In genomic region chrX:103688949-103689348, GRCh38 we compare ENCODE assay signal across 8 cellular contexts. TPM values are rescaled to one million over a fixed set of nuclear protein-coding genes. Genes with fewer than 3 reads are reported as not detected.
DNase-seq lines count a peak whose midpoint lies in the region; ATAC-seq and TF ChIP-seq lines count a peak whose summit lies in the region.

No MANE protein-coding gene starts in this region.

- TF ChIP-seq POLR2A in erythroblast (IDR thresholded peaks at IDR 0.05; ENCODE audit: low read length) (no peak), prostate gland (IDR thresholded peaks at IDR 0.05) (no peak)

- TF ChIP-seq CTCF in CD8-positive, alpha-beta T cell (IDR thresholded peaks at IDR 0.05), result peak; percentile 62
- peak; percentile 66 for TF ChIP-seq CTCF in HL-60 (IDR thresholded peaks at IDR 0.05; ENCODE audit: insufficient read depth, low read length)
- peak; percentile 77 for TF ChIP-seq CTCF in PC-3 (conservative IDR thresholded peaks at IDR 0.05; ENCODE audit: low read depth, low read length)
- TF ChIP-seq CTCF in prostate gland (IDR thresholded peaks at IDR 0.05), result peak in 3 of 4 experiments; percentile 67 to 76 (median 72)

- H3K27me3 Mint-ChIP-seq in CD8-positive, alpha-beta T cell (ENCODE audit: low read depth), result no peaks in the 10 kb centered on the region

- peaks cover 14% of the 10 kb centered on the region for H3K4me1 Mint-ChIP-seq in CD8-positive, alpha-beta T cell (ENCODE audit: low read depth)

- no peaks in the 10 kb centered on the region for H3F3A ChIP-seq in PC-3 (ENCODE audit: low read length, unreplicated experiment)

- peaks cover 14% of the 10 kb centered on the region for H4K20me1 ChIP-seq in PC-3 (ENCODE audit: low read length)

- no peak overlapping the region for H3K4me3 ChIP-seq in CD8-positive, alpha-beta T cell (ENCODE audit: low read depth, low read length)
- H3K4me3 ChIP-seq in HL-60 (replicated peaks; ENCODE audit: insufficient read depth, low read length) (no peak overlapping the region), PC-3 (ENCODE audit: low read length) (no peak overlapping the region), prostate gland (no peak overlapping the region)

- no peak overlapping the region for H3K4me3 Mint-ChIP-seq in CD8-positive, alpha-beta T cell

- no peaks in the 10 kb centered on the region for H3K9me2 ChIP-seq in PC-3 (replicated peaks; ENCODE audit: low read length)

- H3K27ac ChIP-seq in CD8-positive, alpha-beta T cell (ENCODE audit: low read depth, low read length), result no peak overlapping the region
- H3K27ac ChIP-seq in HL-60 (replicated peaks), result no peak overlapping the region
- H3K27ac ChIP-seq in PC-3 (ENCODE audit: low read length), result no peak overlapping the region
- peak overlapping the region; percentile 95 for H3K27ac ChIP-seq in prostate gland

- H3K9ac ChIP-seq in PC-3 (ENCODE audit: low read length), result no peak overlapping the region

- no peaks in the 10 kb centered on the region for H3K27me3 ChIP-seq in CD8-positive, alpha-beta T cell (ENCODE audit: insufficient read depth, low read length)
- no peaks in the 10 kb centered on the region for H3K27me3 ChIP-seq in HL-60 (ENCODE audit: insufficient read depth, poor library complexity, severe bottlenecking)
- no peaks in the 10 kb centered on the region for H3K27me3 ChIP-seq in PC-3 (ENCODE audit: low read length)
- no peaks in the 10 kb centered on the region for H3K27me3 ChIP-seq in prostate gland (replicated peaks; ENCODE audit: insufficient read depth)

- intact Hi-C loops in CD8-positive, alpha-beta T cell (cut with DNase I, micrococcal nuclease), result loop anchor here (1.0 to 10.0 kb wide), 10 partner anchors 82 to 1757 kb away; partner anchors contain the start of genes BEX2 (in 2 of the 2), ZCCHC18 (in 2 of the 2), BEX4 (in 1 of the 2) and TCEAL3 (in 1 of the 2)
- intact Hi-C loops in PC-3 (cut with micrococcal nuclease) (loop anchor here (1.0 to 5.0 kb wide), 4 partner anchors 77 to 228 kb away; no protein-coding TSS in a partner anchor), prostate gland (cut with DNase I) (loop anchor here (5.0 kb wide), 2 partner anchors 62 to 128 kb away; partner anchors contain the start of gene TCEAL1)

- peaks cover 19% of the 10 kb centered on the region for H3K36me3 Mint-ChIP-seq in CD8-positive, alpha-beta T cell

- peaks cover 18% of the 10 kb centered on the region for H3K4me1 ChIP-seq in CD8-positive, alpha-beta T cell (ENCODE audit: insufficient read depth, low read length)
- H3K4me1 ChIP-seq in PC-3 (ENCODE audit: insufficient read depth, low read length) (peaks cover 19% of the 10 kb centered on the region), prostate gland (replicated peaks) (no peaks in the 10 kb centered on the region)

- POLR2A ChIA-PET in CD8-positive, alpha-beta T cell (lab: Charles Lee), result no interaction called here
- POLR2A ChIA-PET in PC-3 (lab: Charles Lee; ENCODE audit: unreplicated experiment), result no interaction called here

- H3K79me2 ChIP-seq in PC-3 (ENCODE audit: low read length), result peaks cover 26% of the 10 kb centered on the region

- no TSS peak for BruUV-seq in PC-3 (replicated peaks; lab: Mats Ljungman, UMichigan)

- peak overlapping the region; percentile 10 for H3K27ac Mint-ChIP-seq in CD8-positive, alpha-beta T cell

- H3K36me3 ChIP-seq in CD8-positive, alpha-beta T cell (ENCODE audit: insufficient read depth, low read length), result peaks cover 5% of the 10 kb centered on the region
- H3K36me3 ChIP-seq in PC-3 (ENCODE audit: low read depth, low read length), result peaks cover 16% of the 10 kb centered on the region
- H3K36me3 ChIP-seq in prostate gland, result no peaks in the 10 kb centered on the region

- no peak for DNase-seq in CD8-positive, alpha-beta T cell
- DNase-seq in HL-60 (ENCODE audit: low read depth in 1 of 2, low spot score in 1 of 2) (no peak), PC-3 (peak; percentile 60), erythroblast (lab: John Stamatoyannopoulos, UW) (peak; percentile 12 to 40), prostate gland (ENCODE audit: low spot score) (no peak), activated gamma-delta T cell (lab: John Stamatoyannopoulos, UW) (no peak)

- H3K9me3 ChIP-seq in CD8-positive, alpha-beta T cell (ENCODE audit: low read length), result no peaks in the 10 kb centered on the region
- H3K9me3 ChIP-seq in PC-3 (ENCODE audit: low read length) (no peaks in the 10 kb centered on the region), prostate gland (no peaks in the 10 kb centered on the region)

- H3K9me3 Mint-ChIP-seq in CD8-positive, alpha-beta T cell, result no peaks in the 10 kb centered on the region

- H3K4me2 ChIP-seq in PC-3 (ENCODE audit: low read length), result peak overlapping the region; percentile 88

- CTCF ChIA-PET in CD8-positive, alpha-beta T cell (lab: Charles Lee), result interaction anchor here (1.4 kb wide), 1 partner anchor 22 kb away, joined by 3 read pairs; the partner anchor contains the start of gene TMEM31
- CTCF ChIA-PET in PC-3 (lab: Charles Lee), result no interaction called here

- no peak for ATAC-seq in CD8-positive, alpha-beta T cell
- ATAC-seq in PC-3 (peak; percentile 5; the same call in 1 of the 2 replicates), HG03439 (IDR thresholded peaks at IDR 0.05; ENCODE audit: unreplicated experiment) (no peak), GM21390 (IDR thresholded peaks at IDR 0.05; ENCODE audit: unreplicated experiment) (no peak)

- WGBS in prostate gland, result 54% methylated on average over 4 of the region's 4 CpGs

- H2AFZ ChIP-seq in PC-3 (ENCODE audit: low read length), result 0 out of 2 replicates have a peak overlapping the region, but pooled peaks have one; percentile 30

RNA-seq across cellular contexts. Expression of gene MORF4L2, which starts 2.5 kb away (rescaled TPM):
- 100 to 1,000 TPM; 203 to 204 TPM for total RNA-seq in CD8-positive, alpha-beta T cell
- total RNA-seq in PC-3 (2014; rRNA removed), result 349 and 414 TPM in 2 replicates
- 100 to 1,000 TPM; 287 to 313 TPM for total RNA-seq in prostate gland

RNA-seq across cellular contexts. Expression of gene TMEM31, which starts 21.8 kb away (rescaled TPM):
- total RNA-seq in CD8-positive, alpha-beta T cell, result not detected
- 0.40 TPM in 1 of 2 replicates, not detected in the other for total RNA-seq in PC-3 (2014; rRNA removed)
- 1 to 10 TPM in 1 of 2 donors, not detected in 1; 7.6 TPM for total RNA-seq in prostate gland

Comparison
In these comparisons a context has a peak if more than half of its experiments do, and no peak if none do; other contexts are left out.
1. DNase-seq: peak in PC-3 (single experiment) and erythroblast (2 of 2); none in CD8-positive, alpha-beta T cell (0 of 7), HL-60 (0 of 2), prostate gland (single experiment) and activated gamma-delta T cell (single experiment).
2. H3K27ac ChIP-seq: peak in prostate gland (2 of 2); none in CD8-positive, alpha-beta T cell (single experiment), HL-60 (single experiment) and PC-3 (single experiment).
3. Peak in every context shown above with its lines, with median percentiles within 50 percentile points of each other: CTCF ChIP-seq.